30 cellular contexts compared by ENCODE assay signal in the genomic region with DNA sequence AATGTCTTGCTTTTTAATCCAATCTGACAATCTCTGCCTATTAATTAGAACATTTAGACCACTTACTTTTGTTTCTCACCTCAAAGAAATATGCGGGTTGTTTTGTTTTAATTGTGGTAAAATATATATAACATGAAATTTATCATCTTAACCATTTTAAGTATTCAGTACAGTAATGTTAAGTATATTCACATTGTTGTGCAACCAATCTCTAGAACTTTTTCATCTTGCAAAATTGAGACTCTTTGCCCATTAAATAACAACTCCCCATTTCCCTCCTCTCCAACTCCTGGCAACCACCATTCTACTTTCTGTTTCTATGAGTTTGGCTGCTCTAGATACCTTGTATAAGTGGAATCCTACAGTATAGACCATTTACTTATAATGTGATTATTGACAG. TPM values are rescaled to one million over a fixed set of nuclear protein-coding genes. Genes with fewer than 3 reads are reported as not detected.
"Had no signal": no experiment of that assay in that cellular context is flagged by ENCODE, and none has a peak within 500 bp of the region (broad histone marks: within the 10 kb centered on the region; RNA-seq: fewer than 3 reads in every experiment).

No MANE protein-coding gene starts in this region.

- H3K4me2 ChIP-seq: hepatocyte, neural progenitor cell had no signal

- H3K9ac ChIP-seq: neural progenitor cell had no signal

- ATAC-seq: natural killer cell; sciatic nerve; stimulated activated naive B cell treated with anti-CD40 and anti-IgM and Interleukin-4, amounts not matched to agents 10 μg/mL and 1 μg/mL and 100 μg/mL, for 72 hours; stimulated activated naive CD8-positive, alpha-beta T cell treated with anti-CD3 and anti-CD28 coated beads, Interleukin-15, Interleukin-2, amounts not matched to agents 100 U/mL and 50 U/mL, for 24 hours had no signal

- H3K36me3 ChIP-seq: left ventricle myocardium inferior, neural progenitor cell, neutrophil, ovary, right atrium auricular region, stomach, suprapubic skin, tibial nerve, uterus had no signal

- H3K4me3 ChIP-seq: hepatocyte, left ventricle myocardium inferior, lung, neural progenitor cell, ovary, right atrium auricular region, skin epidermis, stomach, suprapubic skin, tibial nerve, uterus had no signal

- H3K27me3 ChIP-seq: hepatocyte, neural progenitor cell, ovary, right atrium auricular region, stomach, suprapubic skin, tibial nerve, uterus had no signal

- H3K4me1 ChIP-seq: left ventricle myocardium inferior, neural progenitor cell, right atrium auricular region, stomach, suprapubic skin, uterus had no signal

- H3K9me3 ChIP-seq: left ventricle myocardium inferior, neutrophil, ovary, right atrium auricular region, stomach, suprapubic skin, tibial nerve, uterus had no signal

- H2AFZ ChIP-seq: hepatocyte, neural progenitor cell had no signal

- DNase-seq: islet precursor cell; left ventricle myocardium inferior; mesendoderm; naive B cell; natural killer cell; nephron progenitor cell; occipital lobe; ovary; stimulated activated CD4-positive, alpha-beta T cell treated with anti-CD3 and anti-CD28 coated beads, Interleukin-1b, Interleukin-23, amount 100 ng/mL, for 48 hours; stimulated activated CD4-positive, alpha-beta T cell treated with anti-CD3 and anti-CD28 coated beads, Interleukin-2, amount 100 ng/mL, for 48 hours; stimulated activated CD4-positive, alpha-beta T cell treated with anti-CD3 and anti-CD28 coated beads, Interleukin-4, amount 100 ng/mL, for 4 hours; stimulated activated CD8-positive, alpha-beta memory T cell treated with anti-CD3 and anti-CD28 coated beads, Interleukin-4, amount 100 ng/mL, for 48 hours; stimulated activated naive B cell treated with anti-CD40 and anti-IgM and Interleukin-4, amounts not matched to agents 10 μg/mL and 1 μg/mL and 100 μg/mL, for 72 hours; stimulated activated naive CD8-positive, alpha-beta T cell treated with anti-CD3 and anti-CD28 coated beads, Interleukin-15, Interleukin-2, amounts not matched to agents 100 U/mL and 50 U/mL, for 24 hours; stomach; uterus had no signal

- H3K27ac ChIP-seq: hepatocyte, left ventricle myocardium inferior, neural progenitor cell, neutrophil, ovary, right atrium auricular region, skin epidermis, stomach, suprapubic skin, tibial nerve, uterus had no signal

RNA-seq across cellular contexts. Expression of gene TCP11, which starts 13.8 kb away (rescaled TPM):
- total RNA-seq: hepatocyte, kidney epithelial cell, left ventricle myocardium inferior, mononuclear cell, natural killer cell, progenitor cell of endocrine pancreas, right atrium auricular region, sciatic nerve, subcutaneous adipose tissue, ureter had no signal
- polyA plus RNA-seq: hepatocyte had no signal

RNA-seq across cellular contexts. Expression of gene SCUBE3, which starts 58.8 kb away (rescaled TPM):
- total RNA-seq: mononuclear cell had no signal
